Comparison of ENCODE assay signal across 1 cellular context in genomic region chr17:46764335-46764708, GRCh38.
TF ChIP-seq lines count a peak whose summit lies in the region.

No MANE protein-coding gene starts in this region.

TF ChIP-seq in H1, 55 proteins besides CTCF, POLR2A, EP300 and RAD21 (continued from another document):
- TF ChIP-seq RFX5 (IDR thresholded peaks at IDR 0.05; ENCODE audit: borderline replicate concordance, low read depth, low read length), result no peak
- no peak for TF ChIP-seq CHD2 (IDR thresholded peaks at IDR 0.05; ENCODE audit: low read length)
- TF ChIP-seq NRF1 (IDR thresholded peaks at IDR 0.05; ENCODE audit: low read depth, low read length), result no peak
